Comparison of ENCODE assay signal across 8 cellular contexts in genomic region chr5:37248970-37249819, GRCh38. TPM values are rescaled to one million over a fixed set of nuclear protein-coding genes. Genes with fewer than 3 reads are reported as not detected.
DNase-seq lines count a peak whose midpoint lies in the region; ATAC-seq and TF ChIP-seq lines count a peak whose summit lies in the region.

CPLANE1 (minus strand) TSS chr5:37249376; CDS start chr5:37247698, 1,678 bp downstream.

- peak within 1 kb of the TSS; percentile 63 to 84 (median 73) for H3K27ac ChIP-seq in right lobe of liver

- CTCF ChIA-PET in activated CD4-positive, alpha-beta T cell treated with anti-CD3 and anti-CD28 coated beads, Interleukin-2, amount 10 ng/mL, durations not matched to agents 7 days and 5 days (lab: Charles Lee), result interaction anchor here (1.0 to 1.7 kb wide), 4 partner anchors 34 to 509 kb away, joined by 3 read pairs; no protein-coding TSS in a partner anchor

- H3K36me3 Mint-ChIP-seq in activated CD4-positive, alpha-beta T cell treated with anti-CD3 and anti-CD28 coated beads, Interleukin-2, amount 10 ng/mL, durations not matched to agents 7 days and 5 days (ENCODE audit: low read depth), result no peaks in the 10 kb centered on the region

- intact Hi-C loops in right lobe of liver (cut with DNase I), result no loop called here

- no peaks in the 10 kb centered on the region for H3K9me3 ChIP-seq in right lobe of liver

- peak; percentile 76 for ATAC-seq in HG03159 (IDR thresholded peaks at IDR 0.05; ENCODE audit: unreplicated experiment)
- peak; percentile 94 to 97 (median 94) for ATAC-seq in right lobe of liver

- peaks cover 0 to 5% (median 0%) of the 10 kb centered on the region in 4 donors for H3K4me1 ChIP-seq in right lobe of liver

- no peaks in the 10 kb centered on the region for H3K27me3 Mint-ChIP-seq in activated CD4-positive, alpha-beta T cell treated with anti-CD3 and anti-CD28 coated beads, Interleukin-2, amount 10 ng/mL, durations not matched to agents 7 days and 5 days

- peak; percentile 82 for TF ChIP-seq POLR2A in GM18951 (IDR thresholded peaks at IDR 0.05; ENCODE audit: extremely low read depth, insufficient read depth, insufficient read length)
- TF ChIP-seq POLR2A in right lobe of liver (IDR thresholded peaks at IDR 0.05), result peak; percentile 63

- DNase-seq in AG20443 (ENCODE audit: low spot score) (peak; percentile 96), NCI-H510A (lab: John Stamatoyannopoulos, UW) (peak; percentile 80), dermis microvascular lymphatic vessel endothelial cell (ENCODE audit: low read depth in 2 of 2) (peak; percentile 28 to 85), right lobe of liver (peak; percentile 74 to 83 (median 81))
- DNase-seq in activated CD4-positive, alpha-beta T cell treated with anti-CD3 and anti-CD28 coated beads, Interleukin-2, amount 10 ng/mL, durations not matched to agents 7 days and 5 days, result peak; percentile 56
- peak; percentile 53 for DNase-seq in stimulated activated CD4-positive, alpha-beta T cell treated with anti-CD3 and anti-CD28 coated beads, Interleukin-4, amount 100 ng/mL, for 24 hours

- peak within 1 kb of the TSS; percentile 72 to 86 (median 75) for H3K4me3 ChIP-seq in right lobe of liver

- peaks cover 17% of the 10 kb centered on the region for H3K4me1 Mint-ChIP-seq in activated CD4-positive, alpha-beta T cell treated with anti-CD3 and anti-CD28 coated beads, Interleukin-2, amount 10 ng/mL, durations not matched to agents 7 days and 5 days

- peak in 2 of 4 donors; percentile 5 to 8 for TF ChIP-seq CTCF in right lobe of liver (IDR thresholded peaks at IDR 0.05)

- WGBS in right lobe of liver (ENCODE audit: insufficient coverage, low coverage, low lambda C conversion rate, missing lambda C conversion rate), result 0% methylated on average over 9 of the region's 88 CpGs

- no peaks in the 10 kb centered on the region for H3K27me3 ChIP-seq in right lobe of liver

- peaks cover 5% of the 10 kb centered on the region for H3K9me3 Mint-ChIP-seq in activated CD4-positive, alpha-beta T cell treated with anti-CD3 and anti-CD28 coated beads, Interleukin-2, amount 10 ng/mL, durations not matched to agents 7 days and 5 days

- no peaks in the 10 kb centered on the region for H3K36me3 ChIP-seq in right lobe of liver

- H3K4me3 Mint-ChIP-seq in activated CD4-positive, alpha-beta T cell treated with anti-CD3 and anti-CD28 coated beads, Interleukin-2, amount 10 ng/mL, durations not matched to agents 7 days and 5 days, result peak within 1 kb of the TSS; percentile 87

- in situ Hi-C loops in GM18951 (cut with MboI; ENCODE audit: low sequenced_read_pairs, unreplicated experiment), result no loop called here

- POLR2A ChIA-PET in activated CD4-positive, alpha-beta T cell treated with anti-CD3 and anti-CD28 coated beads, Interleukin-2, amount 10 ng/mL, durations not matched to agents 7 days and 5 days (lab: Charles Lee), result no interaction called here

- peak within 1 kb of the TSS; percentile 87 for H3K27ac Mint-ChIP-seq in activated CD4-positive, alpha-beta T cell treated with anti-CD3 and anti-CD28 coated beads, Interleukin-2, amount 10 ng/mL, durations not matched to agents 7 days and 5 days

RNA-seq across cellular contexts. Expression of gene CPLANE1, which starts in this region (rescaled TPM):
- 10 to 100 TPM; 11.4 to 13.7 TPM for total RNA-seq in activated CD4-positive, alpha-beta T cell treated with anti-CD3 and anti-CD28 coated beads, Interleukin-2, amount 10 ng/mL, durations not matched to agents 7 days and 5 days
- total RNA-seq in dermis microvascular lymphatic vessel endothelial cell, result 11.1 and 11.4 TPM in 2 replicates
- total RNA-seq in right lobe of liver, result 1 to 10 TPM; 3.3 to 6.7 (median 4.7) TPM

Comparison
In these comparisons a context has a peak if more than half of its experiments do, and no peak if none do; other contexts are left out.
1. Peak in every context shown above with its lines: DNase-seq, ATAC-seq, H3K4me3 ChIP-seq and H3K27ac ChIP-seq.